Comparison of ENCODE assay signal across 17 cellular contexts in the genomic region with DNA sequence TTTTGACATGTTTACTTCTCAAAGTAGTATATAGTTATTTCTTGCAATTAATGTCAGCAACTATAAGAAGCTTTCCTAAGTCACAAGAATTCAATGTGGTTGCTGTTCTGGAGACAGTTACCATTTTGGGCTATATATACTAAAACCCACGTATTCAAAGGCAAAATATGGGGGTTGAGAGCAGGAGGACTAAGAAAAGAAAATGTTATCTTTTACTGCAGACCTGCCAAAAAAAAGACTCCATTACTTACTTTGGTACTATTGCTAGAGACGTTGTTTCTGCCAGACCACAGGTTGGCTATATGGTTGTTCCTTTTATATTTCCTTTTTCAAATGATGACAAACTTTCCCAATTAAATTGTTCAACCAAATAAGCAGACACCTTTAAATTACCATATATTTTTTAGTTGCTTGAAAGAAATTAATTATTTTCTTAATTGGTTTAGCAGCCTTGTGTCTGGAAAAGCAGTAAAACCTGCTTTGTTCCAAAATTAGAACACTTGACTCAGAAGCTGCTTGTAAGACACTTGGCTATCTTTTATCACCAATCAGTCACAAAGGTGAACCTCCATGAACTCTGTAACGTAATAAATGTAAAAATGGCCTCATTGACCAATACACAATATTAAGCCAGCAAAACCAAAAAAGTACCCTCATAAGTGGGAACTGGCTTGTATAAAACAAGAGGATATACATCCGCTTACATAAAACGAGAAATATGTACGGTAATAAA. TPM values are rescaled to one million over a fixed set of nuclear protein-coding genes. Genes with fewer than 3 reads are reported as not detected.
A peak's percentile ranks its signal among the peaks of the same experiment; 100 is the strongest.
DNase-seq lines count a peak whose midpoint lies in the region; ATAC-seq and TF ChIP-seq lines count a peak whose summit lies in the region.
"Had no signal": no experiment of that assay in that cellular context is flagged by ENCODE, and none has a peak within 500 bp of the region (broad histone marks: within the 10 kb centered on the region; RNA-seq: fewer than 3 reads in every experiment).

No MANE protein-coding gene starts in this region.

- WGBS in psoas muscle, 3 donors, result 54 to 66% (median 59%) methylated on average over 6 of the region's 6 CpGs

- DNase-seq in left ventricle myocardium superior (no peak), cardiac septum (ENCODE audit: low spot score) (no peak), erythroblast (lab: John Stamatoyannopoulos, UW) (peak; percentile 31 to 48), psoas muscle (no peak), ACHN (no peak), foreskin fibroblast (no peak), 8988T (no peak)
- DNase-seq: BE2C; C1 segment of cervical spinal cord; CD4-positive, CD25-positive, alpha-beta regulatory T cell; CD8-positive, alpha-beta memory T cell; COR-L47; GM23248; IMR-90 had no signal

- intact Hi-C loops in left ventricle myocardium superior (cut with micrococcal nuclease), result no loop called here
- intact Hi-C loops in cardiac septum (cut with DNase I), result no loop called here
- intact Hi-C loops in psoas muscle (cut with DNase I), result no loop called here

- H3K27me3 ChIP-seq in psoas muscle (ENCODE audit: insufficient read depth in 3 of 3, low read length in 2 of 3), result no peaks in the 10 kb centered on the region
- H3K27me3 ChIP-seq in subcutaneous abdominal adipose tissue (ENCODE audit: control insufficient read depth in 5 of 5, insufficient read depth in 4 of 5, low read length in 5 of 5), result no peaks in the 10 kb centered on the region
- H3K27me3 ChIP-seq: BE2C had no signal

- peaks cover 2 to 97% of the 10 kb centered on the region in 2 donors for H3K36me3 ChIP-seq in psoas muscle (ENCODE audit: insufficient read depth in 1 of 2, low read depth in 1 of 2)
- H3K36me3 ChIP-seq in subcutaneous abdominal adipose tissue (ENCODE audit: control insufficient read depth in 5 of 5, insufficient read depth in 5 of 5, low read length in 5 of 5), result peaks cover 38 to 69% (median 54%) of the 10 kb centered on the region in 5 donors

- H3K27ac ChIP-seq in psoas muscle (peak overlapping the region; percentile 72), subcutaneous abdominal adipose tissue (ENCODE audit: low read depth, low read length) (peak overlapping the region; percentile 56)
- H3K27ac ChIP-seq: GM23248, HL-60 had no signal

- H3K9me3 ChIP-seq in psoas muscle, result no peaks in the 10 kb centered on the region
- H3K9me3 ChIP-seq in subcutaneous abdominal adipose tissue (ENCODE audit: control insufficient read depth in 5 of 5, low read length in 5 of 5), result no peaks in the 10 kb centered on the region
- H3K9me3 ChIP-seq: BE2C, HAP-1 had no signal

- H3K4me1 ChIP-seq in psoas muscle, result peaks cover 6% of the 10 kb centered on the region
- H3K4me1 ChIP-seq in subcutaneous abdominal adipose tissue (ENCODE audit: control insufficient read depth in 5 of 5, insufficient read depth in 5 of 5, low read length in 5 of 5), result peaks cover 0 to 17% (median 0%) of the 10 kb centered on the region in 5 donors
- H3K4me1 ChIP-seq: BE2C, HAP-1 had no signal

- in situ Hi-C loops in ACHN (cut with HindIII; ENCODE audit: low pct_ligation_motif_present, low pct_unique_long_range_greater_than_20kb, low sequenced_read_pairs), result no loop called here

- TF ChIP-seq POLR2A in erythroblast (IDR thresholded peaks at IDR 0.05; ENCODE audit: low read length), result no peak

- ATAC-seq in left ventricle myocardium superior (peak; percentile 19), psoas muscle (peak; percentile 72 to 92 (median 84))

- H3K9ac ChIP-seq in subcutaneous abdominal adipose tissue (ENCODE audit: low read length in 5 of 5), result no peak overlapping the region
- H3K9ac ChIP-seq: GM23248 had no signal

- TF ChIP-seq CTCF in psoas muscle (IDR thresholded peaks at IDR 0.05), result no peak
- no peak for TF ChIP-seq CTCF in foreskin fibroblast (IDR thresholded peaks at IDR 0.05; ENCODE audit: low read depth, low read length)

- H3K4me3 ChIP-seq in psoas muscle (no peak overlapping the region), subcutaneous abdominal adipose tissue (ENCODE audit: low read depth in 1 of 5, low read length in 5 of 5) (no peak overlapping the region), foreskin fibroblast (ENCODE audit: low read depth in 1 of 2, low read length in 2 of 2) (no peak overlapping the region)
- H3K4me3 ChIP-seq: GM23248, HAP-1 had no signal

RNA-seq across cellular contexts. Expression of a gene that starts 8.2 kb away (rescaled TPM):
- total RNA-seq in left ventricle myocardium superior (12.6 TPM), cardiac septum (5.4 TPM), psoas muscle (1 to 10 TPM; 3.4 to 5.9 (median 4.5) TPM)
- polyA plus RNA-seq in psoas muscle, result 10 to 100 TPM in 1 of 3 donors, 1 to 10 TPM in 2; 2.9 to 12.3 (median 4.1) TPM

RNA-seq across cellular contexts. Expression of a gene that starts 13.4 kb away (rescaled TPM):
- total RNA-seq in left ventricle myocardium superior (21.4 TPM), cardiac septum (25.7 TPM), psoas muscle (10 to 100 TPM; 18.7 to 22.2 (median 20.1) TPM)
- 10 to 100 TPM; 24.0 to 54.5 (median 41.2) TPM for polyA plus RNA-seq in psoas muscle

RNA-seq across cellular contexts. Expression of a gene that starts 13.5 kb away (rescaled TPM):
- total RNA-seq in left ventricle myocardium superior, result 12.3 TPM
- total RNA-seq in cardiac septum, result 11.1 TPM
- total RNA-seq in psoas muscle, result 10 to 100 TPM in 3 of 4 donors, 1 to 10 TPM in 1; 8.7 to 20.3 (median 11.6) TPM
- 10 to 100 TPM in 1 of 3 donors, 1 to 10 TPM in 2; 4.6 to 10.5 (median 7.4) TPM for polyA plus RNA-seq in psoas muscle

Comparison
In these comparisons a context has a peak if more than half of its experiments do, and no peak if none do; other contexts are left out.
1. DNase-seq: peak in erythroblast (2 of 2); none in left ventricle myocardium superior (single experiment), cardiac septum (single experiment), psoas muscle (0 of 2), ACHN (single experiment), foreskin fibroblast (0 of 2) and 8988T (single experiment).